In genomic region chr10:100835810-100836209, GRCh38 we compare ENCODE assay signal across 29 cellular contexts.
"Had no signal": no experiment of that assay in that cellular context is flagged by ENCODE, and none has a peak within 500 bp of the region (broad histone marks: within the 10 kb centered on the region; RNA-seq: fewer than 3 reads in every experiment).

No MANE protein-coding gene starts in this region.

- DNase-seq: colonic mucosa; cortex of kidney; dermis blood vessel endothelial cell; dorsolateral prefrontal cortex; effector CD4-positive, alpha-beta T cell; effector CD8-positive, alpha-beta T cell; effector memory CD4-positive, alpha-beta T cell; effector memory CD8-positive, alpha-beta T cell; endodermal cell; erythroblast; esophagus squamous epithelium; foreskin fibroblast; foreskin keratinocyte; foreskin melanocyte; gastrocnemius medialis; glutamatergic neuron; head of caudate nucleus; heart left ventricle; heart right ventricle had no signal

- FAIRE-seq: colon, endometrium, endothelial cell of umbilical vein, frontal cortex had no signal

- H3K9me3 ChIP-seq: colonic mucosa, esophagus squamous epithelium, gastrocnemius medialis had no signal

- H3K4me2 ChIP-seq: hepatocyte had no signal

- H3K4me3 ChIP-seq: colonic mucosa, coronary artery, dorsolateral prefrontal cortex, esophagus muscularis mucosa, esophagus squamous epithelium, gastrocnemius medialis, gastroesophageal sphincter, heart left ventricle, heart right ventricle, hepatocyte had no signal

- ATAC-seq: effector memory CD8-positive, alpha-beta T cell; esophagus mucosa; foreskin keratinocyte; gastrocnemius medialis; gastroesophageal sphincter; heart left ventricle; heart right ventricle had no signal

- H3K27ac ChIP-seq: colonic mucosa, coronary artery, dorsolateral prefrontal cortex, epithelial cell of prostate, esophagus muscularis mucosa, esophagus squamous epithelium, foreskin keratinocyte, gastrocnemius medialis, gastroesophageal sphincter, heart left ventricle, heart right ventricle, hepatocyte had no signal

- H3K4me1 ChIP-seq: colonic mucosa, esophagus muscularis mucosa, esophagus squamous epithelium, foreskin keratinocyte, gastrocnemius medialis, gastroesophageal sphincter, heart left ventricle, heart right ventricle had no signal

- H3K79me2 ChIP-seq: hepatocyte had no signal

- H2AFZ ChIP-seq: hepatocyte had no signal

- H3K36me3 ChIP-seq: colonic mucosa, esophagus muscularis mucosa, esophagus squamous epithelium, gastrocnemius medialis, gastroesophageal sphincter, heart left ventricle, heart right ventricle had no signal
